Comparison of ENCODE assay signal across 8 cellular contexts in the genomic region with DNA sequence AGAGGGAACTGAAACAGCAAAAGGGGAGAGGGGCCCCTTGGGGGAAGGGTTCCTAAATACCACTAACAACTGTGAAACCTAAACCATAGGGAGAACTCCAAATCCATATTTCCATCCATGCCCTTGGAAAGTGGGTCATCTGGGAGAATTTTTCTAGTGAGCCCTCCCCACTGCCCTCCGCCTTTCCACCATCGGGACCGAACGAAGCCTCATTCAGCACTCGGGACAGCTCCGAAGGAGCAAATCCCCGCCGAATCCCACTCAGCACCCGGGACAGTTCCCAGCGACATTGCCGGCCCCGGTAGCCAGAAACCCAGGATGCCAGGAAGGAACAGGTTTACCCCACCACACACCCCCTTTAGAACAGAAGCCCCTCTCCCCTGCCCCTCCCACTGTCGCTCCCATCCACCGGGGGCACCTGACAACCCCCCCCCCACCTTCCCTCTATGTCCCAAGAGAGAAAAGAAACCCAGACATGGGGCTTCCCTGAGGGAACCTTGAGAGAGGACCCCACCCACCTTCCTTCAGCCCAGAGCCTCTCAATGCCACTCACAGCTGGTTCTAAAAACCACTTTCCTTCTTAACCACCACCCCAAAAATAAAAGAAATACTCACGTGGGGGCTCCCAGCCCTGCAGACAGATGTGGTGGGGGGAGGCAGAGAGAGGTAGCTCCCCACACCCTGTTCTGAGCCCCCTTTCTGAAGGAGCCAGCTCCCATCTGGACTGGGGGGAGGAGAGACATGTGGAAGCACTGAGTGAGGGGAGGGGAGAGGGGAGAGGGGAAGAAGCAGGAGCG. TPM values are rescaled to one million over a fixed set of nuclear protein-coding genes. Genes with fewer than 3 reads are reported as not detected.
DNase-seq lines count a peak whose midpoint lies in the region; ATAC-seq and TF ChIP-seq lines count a peak whose summit lies in the region.

No MANE protein-coding gene starts in this region.

- no peak overlapping the region for H3K4me3 Mint-ChIP-seq in activated T-cell treated with anti-CD3 and anti-CD28 coated beads, Interleukin-2, amount 50 U/mL, for 4 hours

- ATAC-seq in activated T-cell treated with anti-CD3 and anti-CD28 coated beads, Interleukin-2, amount 50 U/mL, for 4 hours: no peak
- ATAC-seq in GM21737 (IDR thresholded peaks at IDR 0.05; ENCODE audit: unreplicated experiment): no peak
- no peak for ATAC-seq in GM19452 (IDR thresholded peaks at IDR 0.05; ENCODE audit: unreplicated experiment)
- no peak for ATAC-seq in GM19351 (IDR thresholded peaks at IDR 0.05; ENCODE audit: unreplicated experiment)

- H3K27me3 Mint-ChIP-seq in activated T-cell treated with anti-CD3 and anti-CD28 coated beads, Interleukin-2, amount 50 U/mL, for 4 hours (ENCODE audit: low read depth): peaks cover 83% of the 10 kb centered on the region

- peak; percentile 76 for DNase-seq in EH (ENCODE audit: low read depth)
- DNase-seq in NCI-H1048 (lab: John Stamatoyannopoulos, UW): peak; percentile 30
- peak; percentile 33 for DNase-seq in activated T-cell treated with anti-CD3 and anti-CD28 coated beads, Interleukin-2, amount 50 U/mL, for 4 hours
- DNase-seq in germinal center (ENCODE audit: low spot score): peak; percentile 46
- peak; percentile 6 for DNase-seq in retinal pigment epithelial cell (ENCODE audit: low read depth)

- H3K4me1 Mint-ChIP-seq in activated T-cell treated with anti-CD3 and anti-CD28 coated beads, Interleukin-2, amount 50 U/mL, for 4 hours (ENCODE audit: low read depth): peaks cover 8% of the 10 kb centered on the region

- no peaks in the 10 kb centered on the region for H3K36me3 Mint-ChIP-seq in activated T-cell treated with anti-CD3 and anti-CD28 coated beads, Interleukin-2, amount 50 U/mL, for 4 hours (ENCODE audit: insufficient read depth)

- H3K4me3 ChIP-seq in retinal pigment epithelial cell (ENCODE audit: low read length): no peak overlapping the region

- TF ChIP-seq CTCF in retinal pigment epithelial cell (conservative IDR thresholded peaks at IDR 0.05; ENCODE audit: low read depth, low read length): no peak

- H3K9me3 Mint-ChIP-seq in activated T-cell treated with anti-CD3 and anti-CD28 coated beads, Interleukin-2, amount 50 U/mL, for 4 hours: no peaks in the 10 kb centered on the region

RNA-seq across cellular contexts. Expression of gene DLGAP3, which starts 4.5 kb away (rescaled TPM):
- total RNA-seq in activated T-cell treated with anti-CD3 and anti-CD28 coated beads, Interleukin-2, amount 50 U/mL, for 4 hours: 1 to 10 TPM in 2 of 3 donors, under 1 TPM in 1; 0.98 to 1.5 (median 1.0) TPM

Comparison
In these comparisons a context has a peak if more than half of its experiments do, and no peak if none do; other contexts are left out.
1. DNase-seq: peak in every context shown above with its lines; median percentile 76 in EH; 46 in germinal center; 33 in activated T-cell treated with anti-CD3 and anti-CD28 coated beads, Interleukin-2, amount 50 U/mL, for 4 hours; 30 in NCI-H1048; 6 in retinal pigment epithelial cell.